Comparison of ENCODE assay signal across 8 cellular contexts in genomic region chr10:79195091-79195923, GRCh38.
DNase-seq lines count a peak whose midpoint lies in the region; ATAC-seq and TF ChIP-seq lines count a peak whose summit lies in the region.

No MANE protein-coding gene starts in this region.

- H3K27ac ChIP-seq in 22Rv1 (no peak overlapping the region), layer of hippocampus (ENCODE audit: low read depth, low read length) (peak overlapping the region; percentile 69)

- peak; percentile 57 for DNase-seq in NCI-H2227 treated with DMSO at 0.1 percent for 48 hours (lab: John Stamatoyannopoulos, UW)
- peak; percentile 70 for DNase-seq in activated CD4-positive, alpha-beta T cell treated with anti-CD3 and anti-CD28 coated beads for 1 hour
- peak; percentile 89 for DNase-seq in cerebellum (ENCODE audit: low spot score)
- peak; percentile 83 for DNase-seq in stimulated activated CD4-positive, alpha-beta T cell treated with anti-CD3 and anti-CD28 coated beads, Interleukin-1b, Interleukin-23, amount 100 ng/mL, for 48 hours

- TF ChIP-seq CTCF in 22Rv1 (IDR thresholded peaks at IDR 0.05), result peak; percentile 92

- H3K27me3 ChIP-seq in layer of hippocampus (ENCODE audit: control insufficient read depth, insufficient read depth, low read length), result no peaks in the 10 kb centered on the region

- ATAC-seq in GM18498 (IDR thresholded peaks at IDR 0.05; ENCODE audit: unreplicated experiment) (peak; percentile 87), HG03060 (IDR thresholded peaks at IDR 0.05; ENCODE audit: low read depth, unreplicated experiment) (peak; percentile 68)
